In genomic region chr19:50377517-50377916, GRCh38 we compare ENCODE assay signal across 13 cellular contexts. TPM values are rescaled to one million over a fixed set of nuclear protein-coding genes. Genes with fewer than 3 reads are reported as not detected.
DNase-seq lines count a peak whose midpoint lies in the region; ATAC-seq, FAIRE-seq and TF ChIP-seq lines count a peak whose summit lies in the region.
"Had no signal": no experiment of that assay in that cellular context is flagged by ENCODE, and none has a peak within 500 bp of the region (broad histone marks: within the 10 kb centered on the region; RNA-seq: fewer than 3 reads in every experiment).

No MANE protein-coding gene starts in this region.

- H3K27ac Mint-ChIP-seq in activated CD4-positive, alpha-beta T cell treated with anti-CD3 and anti-CD28 coated beads for 36 hours, result peak overlapping the region; percentile 69

- H4K5ac ChIP-seq in H1 (ENCODE audit: insufficient read length, low read depth, low read length), result no peak overlapping the region

- no peak overlapping the region for H3K14ac ChIP-seq in H1 (ENCODE audit: insufficient read length)

- peaks cover 21% of the 10 kb centered on the region for H3K4me1 Mint-ChIP-seq in activated CD4-positive, alpha-beta T cell treated with anti-CD3 and anti-CD28 coated beads for 36 hours

- POLR2A ChIA-PET in activated CD4-positive, alpha-beta T cell treated with anti-CD3 and anti-CD28 coated beads for 36 hours (lab: Charles Lee), result no interaction called here
- POLR2A ChIA-PET in RWPE1 (lab: Yijun Ruan, JAX; ENCODE audit: low non-redundant PET) (no interaction called here), H1 (lab: Charles Lee; ENCODE audit: partially characterized antibody) (interaction anchor here (1.9 kb wide), 1 partner anchor 44 kb away, joined by 5 read pairs; no protein-coding TSS in a partner anchor)

- H3K36me3 Mint-ChIP-seq in activated CD4-positive, alpha-beta T cell treated with anti-CD3 and anti-CD28 coated beads for 36 hours (ENCODE audit: low read depth), result peaks cover 34% of the 10 kb centered on the region

- TF ChIP-seq POLR2A in H1 (IDR thresholded peaks at IDR 0.05; ENCODE audit: control extremely low read depth in 1 of 2, low read depth in 2 of 2, low read length in 2 of 2) (no peak), sigmoid colon (IDR thresholded peaks at IDR 0.05) (no peak)

- intact Hi-C loops in activated CD4-positive, alpha-beta T cell treated with anti-CD3 and anti-CD28 coated beads for 36 hours (cut with DNase I, micrococcal nuclease), result loop anchor here in 1 of 2 experiments (2.0 kb wide), 3 partner anchors 347 to 735 kb away; partner anchors contain the start of gene SCAF1
- intact Hi-C loops in sigmoid colon (cut with DNase I), result loop anchor here (2.0 to 5.0 kb wide), 2 partner anchors 99 to 425 kb away; partner anchors contain the start of genes EMC10 and GARIN5A

- no peak for DNase-seq in activated CD4-positive, alpha-beta T cell treated with anti-CD3 and anti-CD28 coated beads for 36 hours
- DNase-seq in activated CD4-positive, alpha-beta T cell treated with anti-CD3 and anti-CD28 coated beads, Interleukin-2, amount 50 U/mL, for 48 hours, result no peak
- DNase-seq in RWPE1 (ENCODE audit: low spot score) (no peak), H1 (ENCODE audit: low read depth in 1 of 2, low spot score in 2 of 2) (no peak), sigmoid colon (peak; percentile 64), midbrain (lab: John Stamatoyannopoulos, UW) (no peak), small intestine (no peak), anterior cingulate cortex (lab: John Stamatoyannopoulos, UW) (no peak)
- DNase-seq: EL had no signal

- no peaks in the 10 kb centered on the region for H3K27me3 Mint-ChIP-seq in activated CD4-positive, alpha-beta T cell treated with anti-CD3 and anti-CD28 coated beads for 36 hours

- no peak overlapping the region for H2AFZ ChIP-seq in H1 (ENCODE audit: low read length)

- peak overlapping the region; percentile 96 for H3K27ac ChIP-seq in RWPE1
- no peak overlapping the region for H3K27ac ChIP-seq in H1 (ENCODE audit: low read depth, low read length)
- H3K27ac ChIP-seq in sigmoid colon, result peak overlapping the region; percentile 92 to 100 (median 99)
- no peak overlapping the region for H3K27ac ChIP-seq in small intestine (ENCODE audit: low read depth in 1 of 2, low read length in 1 of 2)

- ATAC-seq in activated CD4-positive, alpha-beta T cell treated with anti-CD3 and anti-CD28 coated beads for 36 hours, result no peak

- CTCF ChIA-PET in activated CD4-positive, alpha-beta T cell treated with anti-CD3 and anti-CD28 coated beads for 36 hours (lab: Charles Lee), result no interaction called here
- CTCF ChIA-PET in RWPE1 (lab: Yijun Ruan, JAX) (no interaction called here), H1 (lab: Charles Lee; ENCODE audit: partially characterized antibody) (interaction anchor here (1.0 to 3.3 kb wide), 3 partner anchors 9 to 84 kb away, joined by 4 to 11 read pairs (median 9); no protein-coding TSS in a partner anchor)

- no peaks in the 10 kb centered on the region for H3K79me2 ChIP-seq in H1 (ENCODE audit: control insufficient read depth in 1 of 2, insufficient read depth in 2 of 2, low read length in 2 of 2)

- 92% methylated on average over 9 of the region's 9 CpGs; no CpG with 5 or more reads in 1 of the 2 experiments for WGBS in H1 (ENCODE audit: extremely low coverage in 1 of 2, insufficient coverage in 1 of 2, insufficient read length in 1 of 2, insufficient replicate concordance in 2 of 2, low coverage in 1 of 2, low lambda C conversion rate in 2 of 2, missing lambda C conversion rate in 1 of 2), 2 experiments
- WGBS in sigmoid colon, 2 donors, result 87 to 88% methylated on average over 9 of the region's 9 CpGs
- 77 to 82% (median 80%) methylated on average over 8 to 9 of the region's 9 CpGs for WGBS in small intestine, 3 donors

- H2BK20ac ChIP-seq in H1 (ENCODE audit: low read length), result no peak overlapping the region

- FAIRE-seq in H1 (lab: Jason Lieb, UNC), result no peak
- FAIRE-seq in small intestine (lab: Jason Lieb, UNC), result no peak
- FAIRE-seq: frontal cortex, GM18507 had no signal

- no peak overlapping the region for H2BK15ac ChIP-seq in H1 (ENCODE audit: low read length)

- H3K79me1 ChIP-seq in H1 (ENCODE audit: low read depth, low read length), result no peaks in the 10 kb centered on the region; the same call in 1 of the 2 replicates

- H2BK120ac ChIP-seq in H1 (replicated peaks; ENCODE audit: low read depth, low read length), result no peak overlapping the region

- no peak overlapping the region for H2BK5ac ChIP-seq in H1 (ENCODE audit: low read depth, low read length)

- H3K4me3 ChIP-seq in H1 (ENCODE audit: extremely low read depth in 1 of 4, insufficient read depth in 2 of 4, low read depth in 3 of 4, low read length in 4 of 4) (peak overlapping the region in 1 of 4 experiments; percentile 52; a peak in 1 of 8 replicates), sigmoid colon (no peak overlapping the region), small intestine (ENCODE audit: low read depth in 1 of 2, low read length in 2 of 2) (no peak overlapping the region)

- H3K27me3 ChIP-seq in H1 (replicated peaks in 1 of 4; ENCODE audit: control insufficient read depth in 3 of 4, extremely low read depth in 1 of 4, insufficient read depth in 3 of 4, low read length in 3 of 4), result no peaks in the 10 kb centered on the region
- no peaks in the 10 kb centered on the region for H3K27me3 ChIP-seq in sigmoid colon
- no peaks in the 10 kb centered on the region for H3K27me3 ChIP-seq in small intestine (ENCODE audit: control insufficient read depth in 2 of 2, insufficient read depth in 2 of 2, low read length in 2 of 2)

- no peak overlapping the region for H3K4ac ChIP-seq in H1 (replicated peaks; ENCODE audit: insufficient read length, low read depth, low read length)

- H3K4me1 ChIP-seq in H1 (replicated peaks in 1 of 4; ENCODE audit: control insufficient read depth in 3 of 4, insufficient read depth in 4 of 4, low read length in 3 of 4) (peaks cover 0 to 4% (median 1%) of the 10 kb centered on the region in 4 experiments; a peak in 3 of 7 replicates), sigmoid colon (peaks cover 0 to 17% (median 9%) of the 10 kb centered on the region in 4 donors), small intestine (ENCODE audit: control insufficient read depth in 2 of 2, insufficient read depth in 1 of 2, low read depth in 1 of 2, low read length in 1 of 2) (no peaks in the 10 kb centered on the region)

- TF ChIP-seq EP300 in H1 (IDR thresholded peaks at IDR 0.05; ENCODE audit: borderline replicate concordance in 1 of 2, low read depth in 2 of 2, low read length in 2 of 2) (no peak), sigmoid colon (IDR thresholded peaks at IDR 0.05) (no peak)

- H3K9me3 Mint-ChIP-seq in activated CD4-positive, alpha-beta T cell treated with anti-CD3 and anti-CD28 coated beads for 36 hours (ENCODE audit: low read depth), result no peaks in the 10 kb centered on the region

- H3K4me2 ChIP-seq in H1 (ENCODE audit: insufficient read depth in 1 of 2, low read depth in 2 of 2, low read length in 2 of 2), result peak overlapping the region; percentile 18 to 65

- H3K9me3 ChIP-seq in H1 (ENCODE audit: insufficient read depth in 2 of 2, low read depth in 1 of 2, low read length in 1 of 2) (no peaks in the 10 kb centered on the region), sigmoid colon (no peaks in the 10 kb centered on the region), small intestine (ENCODE audit: control insufficient read depth, low read depth) (no peaks in the 10 kb centered on the region)

- H3K4me3 Mint-ChIP-seq in activated CD4-positive, alpha-beta T cell treated with anti-CD3 and anti-CD28 coated beads for 36 hours, result peak overlapping the region; percentile 89

- H3K18ac ChIP-seq in H1 (ENCODE audit: extremely low read depth, low read length), result no peak overlapping the region

- peaks cover 5% of the 10 kb centered on the region in 2 experiments for H4K20me1 ChIP-seq in H1 (replicated peaks in 1 of 2; ENCODE audit: control insufficient read depth in 1 of 2, insufficient read depth in 2 of 2, low read length in 2 of 2)

- TF ChIP-seq CTCF in RWPE1 (conservative IDR thresholded peaks at IDR 0.05; ENCODE audit: low read depth) (no peak), H1 (IDR thresholded peaks at IDR 0.05; ENCODE audit: control extremely low read depth in 1 of 3, insufficient read depth in 1 of 3, low read depth in 1 of 3, low read length in 3 of 3) (no peak), sigmoid colon (IDR thresholded peaks at IDR 0.05) (no peak)

- no peak overlapping the region for H2BK12ac ChIP-seq in H1 (ENCODE audit: low read depth, low read length)

- no peak overlapping the region for H3K23ac ChIP-seq in H1 (ENCODE audit: insufficient read length)

- H3K23me2 ChIP-seq in H1 (ENCODE audit: low read depth, low read length), result no peaks in the 10 kb centered on the region

- H3K9ac ChIP-seq in H1 (replicated peaks in 1 of 4; ENCODE audit: extremely low read depth in 1 of 4, low read depth in 3 of 4, low read length in 3 of 4), result no peak overlapping the region; a peak in 1 of 7 replicates

- no peak overlapping the region for H2AK5ac ChIP-seq in H1 (ENCODE audit: low read depth, low read length)

- H4K8ac ChIP-seq in H1 (ENCODE audit: extremely low read depth, insufficient read depth, low read length), result no peak overlapping the region

- H3K36me3 ChIP-seq in H1 (ENCODE audit: control insufficient read depth in 2 of 4, insufficient read depth in 4 of 4, low read length in 3 of 4) (peaks cover 12 to 42% (median 33%) of the 10 kb centered on the region in 4 experiments), sigmoid colon (peaks cover 27 to 53% (median 52%) of the 10 kb centered on the region in 4 donors), small intestine (ENCODE audit: control insufficient read depth in 2 of 2, insufficient read depth in 2 of 2, low read length in 2 of 2) (peaks cover 11 to 13% of the 10 kb centered on the region in 2 donors)

- no peak overlapping the region for H3K56ac ChIP-seq in H1 (replicated peaks; ENCODE audit: insufficient read length, low read depth, low read length)

- H4K91ac ChIP-seq in H1 (replicated peaks; ENCODE audit: insufficient read length, low read length), result no peak overlapping the region

- no peak for TF ChIP-seq RAD21 in H1 (IDR thresholded peaks at IDR 0.05 in 1 of 2, conservative IDR thresholded peaks at IDR 0.05 in 1 of 2; ENCODE audit: low read depth in 2 of 2, low read length in 2 of 2)

RNA-seq across cellular contexts. Expression of gene NR1H2, which starts 1.3 kb away (rescaled TPM):
- 10 to 100 TPM; 50.3 to 53.6 TPM for total RNA-seq in activated CD4-positive, alpha-beta T cell treated with anti-CD3 and anti-CD28 coated beads for 36 hours
- 40.3 and 41.4 TPM in 2 replicates for total RNA-seq in H1 (2021; fragmentation: NEBNext Ultra II Directional; extraction: Animal tissue kit (Norgen Biotek cat#: 25700))
- 47.5 and 61.5 TPM in 2 replicates for polyA plus RNA-seq in H1 (2011; rRNA removed)
- polyA plus RNA-seq in H1 (2011; cell fraction: cytosol; rRNA removed), result 43.0 TPM
- polyA plus RNA-seq in H1 (2011; cell fraction: nucleus; rRNA removed), result 70.3 TPM
- 22.3 to 39.2 TPM (median 34.3 TPM) in 4 replicates for polyA plus RNA-seq in H1 (2012, experiment 1 of 2)
- 33.5 TPM for polyA plus RNA-seq in H1 (2012, experiment 2 of 2)
- 19.2 TPM for polyA plus RNA-seq in H1 (2013, experiment 1 of 2)
- 18.0 TPM for polyA plus RNA-seq in H1 (2013, experiment 2 of 2)
- polyA minus RNA-seq in H1 (2011; rRNA and poly(A)+ RNA removed), result 20.3 and 22.8 TPM in 2 replicates
- 21.5 TPM for polyA minus RNA-seq in H1 (2011; cell fraction: cytosol; rRNA and poly(A)+ RNA removed)
- polyA minus RNA-seq in H1 (2011; cell fraction: nucleus; rRNA and poly(A)+ RNA removed), result 25.5 TPM
- total RNA-seq in sigmoid colon, result 100 to 1,000 TPM in 3 of 4 donors, 10 to 100 TPM in 1; 92.5 to 143 (median 109) TPM
- 10 to 100 TPM; 58.9 to 72.8 (median 65.4) TPM for polyA plus RNA-seq in sigmoid colon
- polyA plus RNA-seq in small intestine, result 10 to 100 TPM; 55.1 to 78.4 (median 70.2) TPM

RNA-seq across cellular contexts. Expression of gene POLD1, which starts 6.6 kb away (rescaled TPM):
- 100 to 1,000 TPM; 220 to 227 TPM for total RNA-seq in activated CD4-positive, alpha-beta T cell treated with anti-CD3 and anti-CD28 coated beads for 36 hours
- total RNA-seq in H1 (2021; fragmentation: NEBNext Ultra II Directional; extraction: Animal tissue kit (Norgen Biotek cat#: 25700)), result 141 and 149 TPM in 2 replicates
- polyA plus RNA-seq in H1 (2011; rRNA removed) (142 and 191 TPM in 2 replicates), sigmoid colon (10 to 100 TPM; 10.8 to 44.2 (median 19.0) TPM), small intestine (10 to 100 TPM; 28.1 to 34.0 (median 33.1) TPM)
- polyA plus RNA-seq in H1 (2011; cell fraction: cytosol; rRNA removed), result 136 TPM
- 435 TPM for polyA plus RNA-seq in H1 (2011; cell fraction: nucleus; rRNA removed)
- polyA plus RNA-seq in H1 (2012, experiment 1 of 2), result 86.1 to 170 TPM (median 149 TPM) in 4 replicates
- 109 TPM for polyA plus RNA-seq in H1 (2012, experiment 2 of 2)
- 81.0 TPM for polyA plus RNA-seq in H1 (2013, experiment 1 of 2)
- polyA plus RNA-seq in H1 (2013, experiment 2 of 2), result 72.1 TPM
- 57.8 and 65.0 TPM in 2 replicates for polyA minus RNA-seq in H1 (2011; rRNA and poly(A)+ RNA removed)
- polyA minus RNA-seq in H1 (2011; cell fraction: cytosol; rRNA and poly(A)+ RNA removed), result 137 TPM
- 137 TPM for polyA minus RNA-seq in H1 (2011; cell fraction: nucleus; rRNA and poly(A)+ RNA removed)
- 10 to 100 TPM in 3 of 4 donors, 1 to 10 TPM in 1; 9.6 to 20.5 (median 10.0) TPM for total RNA-seq in sigmoid colon

RNA-seq across cellular contexts. Expression of gene NAPSA, which starts 12.1 kb away (rescaled TPM):
- 10 to 100 TPM; 44.0 to 63.4 TPM for total RNA-seq in activated CD4-positive, alpha-beta T cell treated with anti-CD3 and anti-CD28 coated beads for 36 hours
- total RNA-seq in H1 (2021; fragmentation: NEBNext Ultra II Directional; extraction: Animal tissue kit (Norgen Biotek cat#: 25700)), result 0.71 and 1.1 TPM in 2 replicates
- 0.73 and 0.93 TPM in 2 replicates for polyA plus RNA-seq in H1 (2011; rRNA removed)
- polyA plus RNA-seq in H1 (2011; cell fraction: cytosol; rRNA removed), result 0.89 TPM
- 3.3 TPM for polyA plus RNA-seq in H1 (2011; cell fraction: nucleus; rRNA removed)
- 0.40 to 1.0 TPM (median 0.84 TPM) in 4 replicates for polyA plus RNA-seq in H1 (2012, experiment 1 of 2)
- 0.72 TPM for polyA plus RNA-seq in H1 (2012, experiment 2 of 2)
- 0.71 TPM for polyA plus RNA-seq in H1 (2013, experiment 1 of 2)
- 0.63 TPM for polyA plus RNA-seq in H1 (2013, experiment 2 of 2)
- 0.15 and 0.35 TPM in 2 replicates for polyA minus RNA-seq in H1 (2011; rRNA and poly(A)+ RNA removed)
- 0.73 TPM for polyA minus RNA-seq in H1 (2011; cell fraction: cytosol; rRNA and poly(A)+ RNA removed)
- 1.00 TPM for polyA minus RNA-seq in H1 (2011; cell fraction: nucleus; rRNA and poly(A)+ RNA removed)
- total RNA-seq in sigmoid colon, result under 1 TPM in 2 of 4 donors, not detected in 2; 0.55 to 0.95 TPM
- 1 to 10 TPM in 2 of 3 donors, under 1 TPM in 1; 0.69 to 2.4 (median 2.0) TPM for polyA plus RNA-seq in sigmoid colon
- polyA plus RNA-seq in small intestine, result 1 to 10 TPM; 1.8 to 9.6 (median 7.0) TPM
- total RNA-seq: frontal cortex had no signal

RNA-seq across cellular contexts. Expression of gene SPIB, which starts 41.2 kb away (rescaled TPM):
- total RNA-seq in activated CD4-positive, alpha-beta T cell treated with anti-CD3 and anti-CD28 coated beads for 36 hours, result under 1 TPM; 0.33 to 0.50 TPM
- total RNA-seq in H1 (2021; fragmentation: NEBNext Ultra II Directional; extraction: Animal tissue kit (Norgen Biotek cat#: 25700)), result 9.6 and 11.1 TPM in 2 replicates
- polyA plus RNA-seq in H1 (2011; rRNA removed), result 11.8 and 17.4 TPM in 2 replicates
- 6.7 TPM for polyA plus RNA-seq in H1 (2011; cell fraction: cytosol; rRNA removed)
- polyA plus RNA-seq in H1 (2011; cell fraction: nucleus; rRNA removed), result 11.2 TPM
- polyA plus RNA-seq in H1 (2012, experiment 1 of 2), result 6.5 to 13.3 TPM (median 10.4 TPM) in 4 replicates
- 7.3 TPM for polyA plus RNA-seq in H1 (2012, experiment 2 of 2)
- polyA plus RNA-seq in H1 (2013, experiment 1 of 2), result 13.0 TPM
- 14.7 TPM for polyA plus RNA-seq in H1 (2013, experiment 2 of 2)
- 3.5 and 5.2 TPM in 2 replicates for polyA minus RNA-seq in H1 (2011; rRNA and poly(A)+ RNA removed)
- polyA minus RNA-seq in H1 (2011; cell fraction: cytosol; rRNA and poly(A)+ RNA removed), result 3.7 TPM
- polyA minus RNA-seq in H1 (2011; cell fraction: nucleus; rRNA and poly(A)+ RNA removed), result 2.6 TPM
- 1 to 10 TPM in 1 of 4 donors, not detected in 3; 3.0 TPM for total RNA-seq in sigmoid colon
- 10 to 100 TPM; 22.8 to 58.1 (median 44.6) TPM for polyA plus RNA-seq in sigmoid colon
- 10 to 100 TPM; 16.6 to 44.3 (median 33.3) TPM for polyA plus RNA-seq in small intestine
- total RNA-seq: dermis microvascular lymphatic vessel endothelial cell, subcutaneous adipose tissue had no signal

RNA-seq across cellular contexts. Expression of gene KCNC3, which starts 48.3 kb away (rescaled TPM):
- total RNA-seq in activated CD4-positive, alpha-beta T cell treated with anti-CD3 and anti-CD28 coated beads for 36 hours, result 1 to 10 TPM; 9.1 to 9.7 TPM
- total RNA-seq in H1 (2021; fragmentation: NEBNext Ultra II Directional; extraction: Animal tissue kit (Norgen Biotek cat#: 25700)), result 7.2 and 8.5 TPM in 2 replicates
- 3.9 and 6.3 TPM in 2 replicates for polyA plus RNA-seq in H1 (2011; rRNA removed)
- polyA plus RNA-seq in H1 (2011; cell fraction: cytosol; rRNA removed), result 3.0 TPM
- 20.7 TPM for polyA plus RNA-seq in H1 (2011; cell fraction: nucleus; rRNA removed)
- 9.3 to 12.8 TPM (median 11.1 TPM) in 4 replicates for polyA plus RNA-seq in H1 (2012, experiment 1 of 2)
- 5.4 TPM for polyA plus RNA-seq in H1 (2012, experiment 2 of 2)
- 4.5 TPM for polyA plus RNA-seq in H1 (2013, experiment 1 of 2)
- polyA plus RNA-seq in H1 (2013, experiment 2 of 2), result 4.0 TPM
- 3.3 and 3.8 TPM in 2 replicates for polyA minus RNA-seq in H1 (2011; rRNA and poly(A)+ RNA removed)
- polyA minus RNA-seq in H1 (2011; cell fraction: cytosol; rRNA and poly(A)+ RNA removed), result 6.0 TPM
- polyA minus RNA-seq in H1 (2011; cell fraction: nucleus; rRNA and poly(A)+ RNA removed), result 7.3 TPM
- under 1 TPM in 2 of 4 donors, not detected in 2; 0.36 to 0.83 TPM for total RNA-seq in sigmoid colon
- 1 to 10 TPM in 1 of 3 donors, under 1 TPM in 1, not detected in 1; 0.92 to 1.6 TPM for polyA plus RNA-seq in sigmoid colon
- under 1 TPM; 0.22 to 0.60 (median 0.27) TPM for polyA plus RNA-seq in small intestine

Comparison
In these comparisons a context has a peak if more than half of its experiments do, and no peak if none do; other contexts are left out.
1. H3K27ac ChIP-seq: peak in RWPE1 (single experiment) and sigmoid colon (4 of 4); none in H1 (single experiment) and small intestine (0 of 2).
2. RNA of gene NAPSA, which starts 12.1 kb away (total RNA-seq): 44.0 to 63.4 TPM in activated CD4-positive, alpha-beta T cell treated with anti-CD3 and anti-CD28 coated beads for 36 hours; 0.71 to 1.1 TPM in H1 and 0.55 to 0.95 TPM in sigmoid colon; every median in the first group is over 10 times any median in the second.